29 cellular contexts compared by ENCODE assay signal in the genomic region with DNA sequence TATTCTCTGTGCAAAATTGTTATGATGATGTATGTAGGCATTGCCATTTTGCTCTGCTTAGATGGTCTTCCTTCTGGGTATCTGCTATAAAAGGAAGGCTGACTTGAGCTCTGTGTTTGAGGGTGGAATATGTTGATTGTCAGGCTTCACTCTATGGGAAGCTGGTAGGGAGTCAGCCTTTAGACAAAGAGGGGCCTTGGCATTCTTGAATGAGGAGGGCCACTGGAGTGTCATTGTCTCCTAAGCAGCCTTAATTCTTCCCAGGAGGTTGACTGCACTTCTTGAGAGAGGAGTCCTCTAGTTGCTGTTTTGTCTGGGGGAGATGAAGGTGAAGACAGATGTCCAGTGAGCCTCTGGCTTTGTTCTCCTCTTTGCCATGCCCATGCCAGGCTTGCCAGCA.
"Had no signal": no experiment of that assay in that cellular context is flagged by ENCODE, and none has a peak within 500 bp of the region (broad histone marks: within the 10 kb centered on the region; RNA-seq: fewer than 3 reads in every experiment).

No MANE protein-coding gene starts in this region.

- H3K4me1 ChIP-seq: adrenal gland, Peyer's patch, SJCRH30 had no signal

- H3K9me3 ChIP-seq: adrenal gland, Peyer's patch had no signal

- H3K27me3 ChIP-seq: adrenal gland, Peyer's patch, SJCRH30 had no signal

- H3K27ac ChIP-seq: adrenal gland, Peyer's patch, RWPE1, SJCRH30, WERI-Rb-1 had no signal

- H3K4me3 ChIP-seq: adrenal gland, Peyer's patch, SJCRH30 had no signal

- DNase-seq: activated CD4-positive, alpha-beta T cell treated with anti-CD3 and anti-CD28 coated beads for 4 hours; activated CD8-positive, alpha-beta memory T cell treated with anti-CD3 and anti-CD28 coated beads, Interleukin-2, amount 50 U/mL, for 4 hours; activated CD8-positive, alpha-beta T cell treated with anti-CD3 and anti-CD28 coated beads for 36 hours; activated gamma-delta T cell treated with Interleukin-2 at 50 U/mL for 16 hours; activated naive CD4-positive, alpha-beta T cell treated with anti-CD3 and anti-CD28 coated beads, Interleukin-2, amount 50 U/mL, for 16 hours; activated naive CD8-positive, alpha-beta T cell treated with anti-CD3 and anti-CD28 coated beads, Interleukin-2, amount 10 ng/mL, durations not matched to agents 7 days and 5 days; activated T-cell treated with anti-CD3 and anti-CD28 coated beads, Interleukin-2, amount 50 U/mL, for 72 hours; adrenal gland; anterior cingulate cortex; cerebellar nuclear complex; Karpas-422; MM.1S; NCI-H1105; NCI-H1436; NCI-H187; NCI-H2081; NCI-H2171; NCI-H226; NCI-H526; NCI-H82; OCI-M1; Peyer's patch; Right ventricle myocardium superior; SJCRH30; SK-N-SH; T-helper 1 cell; WERI-Rb-1 had no signal

- H3K36me3 ChIP-seq: adrenal gland, Peyer's patch, SJCRH30, WERI-Rb-1 had no signal

- ATAC-seq: activated CD4-positive, CD25-positive, alpha-beta regulatory T cell treated with anti-CD3 and anti-CD28 coated beads, Interleukin-2, amount 50 U/mL, for 24 hours; activated CD8-positive, alpha-beta T cell treated with anti-CD3 and anti-CD28 coated beads for 36 hours; activated T-cell treated with anti-CD3 and anti-CD28 coated beads, Interleukin-2, amount 50 U/mL, for 72 hours had no signal
